ENCODE assay signal across 11 cellular contexts in the genomic region with DNA sequence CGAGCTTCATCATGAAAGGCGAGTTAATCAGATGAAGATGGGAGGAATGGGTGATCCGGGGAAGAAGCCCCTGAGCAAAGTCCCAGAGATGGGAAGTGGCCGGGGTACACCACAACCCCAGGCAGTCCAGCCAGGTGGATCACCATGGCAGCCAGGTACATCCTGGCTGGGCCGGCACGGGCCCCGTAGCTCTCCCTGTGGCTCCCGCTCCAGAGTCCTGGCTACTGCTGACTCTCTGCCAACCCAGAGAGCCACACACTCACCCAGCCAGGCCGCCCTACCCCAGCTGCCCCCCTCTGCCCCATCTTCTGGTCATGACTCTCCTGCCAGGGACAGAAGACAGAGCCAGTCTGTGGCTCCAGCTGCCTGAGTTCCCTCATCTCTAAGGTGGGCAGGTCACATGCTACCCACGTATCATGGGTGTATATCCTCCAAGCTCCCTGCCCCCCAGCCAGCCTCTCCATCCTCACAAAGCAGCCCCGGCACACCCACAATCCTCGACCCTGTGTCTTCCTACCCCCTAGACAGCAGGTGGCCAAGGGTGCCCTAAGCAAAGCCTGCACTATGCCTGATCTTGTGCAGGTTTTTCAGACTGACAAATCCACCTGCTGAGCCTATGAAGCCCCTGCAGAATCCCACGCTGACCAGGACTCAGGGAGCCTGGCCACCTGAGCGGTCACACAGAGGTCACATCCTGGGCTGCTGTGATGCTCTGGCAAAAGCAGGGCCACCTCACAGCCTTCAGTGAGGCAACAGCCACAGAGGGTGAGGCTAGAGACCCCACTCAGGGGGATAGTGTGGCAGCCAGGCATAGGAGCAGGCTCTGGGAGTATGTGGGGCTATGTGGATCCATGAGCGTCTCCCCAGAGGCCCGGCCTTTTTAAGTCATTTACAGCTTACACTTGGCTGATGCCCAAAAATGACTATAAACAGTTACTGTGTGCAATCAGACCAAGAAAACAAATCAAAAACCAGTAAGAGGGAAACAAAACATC. TPM values are rescaled to one million over a fixed set of nuclear protein-coding genes. Genes with fewer than 3 reads are reported as not detected.
DNase-seq lines count a peak whose midpoint lies in the region; ATAC-seq and TF ChIP-seq lines count a peak whose summit lies in the region.
"Had no signal": no experiment of that assay in that cellular context is flagged by ENCODE, and none has a peak within 500 bp of the region (broad histone marks: within the 10 kb centered on the region; RNA-seq: fewer than 3 reads in every experiment).

No MANE protein-coding gene starts in this region.

- H3K36me3 ChIP-seq in rectal smooth muscle tissue (ENCODE audit: control insufficient read depth, insufficient read depth, low read length) (no peaks in the 10 kb centered on the region), BE2C (no peaks in the 10 kb centered on the region; the same call in 1 of the 2 replicates)

- CTCF ChIA-PET in activated CD4-positive, alpha-beta memory T cell treated with anti-CD3 and anti-CD28 coated beads for 36 hours (lab: Charles Lee) = interaction anchor here (0.8 to 1.9 kb wide), 6 partner anchors 13 to 586 kb away, joined by 5 to 13 read pairs (median 8); a partner anchor contains a TSS

- peak overlapping the region; percentile 29 for H3K4me3 Mint-ChIP-seq in activated CD4-positive, alpha-beta memory T cell treated with anti-CD3 and anti-CD28 coated beads for 36 hours
- peak overlapping the region; percentile 72 for H3K4me3 Mint-ChIP-seq in glutamatergic neuron (ENCODE audit: unreplicated experiment)

- H3K27ac ChIP-seq in rectal smooth muscle tissue (ENCODE audit: low read depth, low read length) = peak overlapping the region; percentile 89

- no peak overlapping the region for H3K4me3 ChIP-seq in rectal smooth muscle tissue (ENCODE audit: low read length)
- H3K4me3 ChIP-seq in BE2C (ENCODE audit: low read depth, low read length) = no peak overlapping the region

- ATAC-seq in activated naive CD4-positive, alpha-beta T cell treated with anti-CD3 and anti-CD28 coated beads, Interleukin-2, amount 50 U/mL, for 72 hours = no peak
- ATAC-seq: PC-3 had no signal

- TF ChIP-seq CTCF in GM13976 (IDR thresholded peaks at IDR 0.05; ENCODE audit: borderline replicate concordance, control extremely low read depth, extremely low read depth, insufficient read depth, missing control alignments) (no peak), glutamatergic neuron (IDR thresholded peaks at IDR 0.05; ENCODE audit: partially characterized antibody, unreplicated experiment) (no peak), BE2C (IDR thresholded peaks at IDR 0.05; ENCODE audit: low read depth, low read length) (no peak)

- no peaks in the 10 kb centered on the region for H3K9me3 Mint-ChIP-seq in activated CD4-positive, alpha-beta memory T cell treated with anti-CD3 and anti-CD28 coated beads for 36 hours
- H3K9me3 Mint-ChIP-seq in glutamatergic neuron (ENCODE audit: unreplicated experiment) = peaks cover 9% of the 10 kb centered on the region
- no peaks in the 10 kb centered on the region for H3K9me3 Mint-ChIP-seq in activated naive CD4-positive, alpha-beta T cell treated with anti-CD3 and anti-CD28 coated beads, Interleukin-2, amount 50 U/mL, for 72 hours

- H3K27me3 Mint-ChIP-seq in activated CD4-positive, alpha-beta memory T cell treated with anti-CD3 and anti-CD28 coated beads for 36 hours = no peaks in the 10 kb centered on the region
- H3K27me3 Mint-ChIP-seq in glutamatergic neuron (ENCODE audit: unreplicated experiment) = peaks cover 9% of the 10 kb centered on the region

- H3K4me1 ChIP-seq in rectal smooth muscle tissue (ENCODE audit: control insufficient read depth, insufficient read depth, low read length) = peaks cover 22% of the 10 kb centered on the region
- H3K4me1 ChIP-seq in BE2C = peaks cover 21% of the 10 kb centered on the region

- H3K27ac Mint-ChIP-seq in activated CD4-positive, alpha-beta memory T cell treated with anti-CD3 and anti-CD28 coated beads for 36 hours = peak overlapping the region; percentile 62
- peak overlapping the region; percentile 72 for H3K27ac Mint-ChIP-seq in glutamatergic neuron (ENCODE audit: unreplicated experiment)
- H3K27ac Mint-ChIP-seq in activated naive CD4-positive, alpha-beta T cell treated with anti-CD3 and anti-CD28 coated beads, Interleukin-2, amount 50 U/mL, for 72 hours = peak overlapping the region in 1 of 2 donors; percentile 29

- POLR2A ChIA-PET in activated CD4-positive, alpha-beta memory T cell treated with anti-CD3 and anti-CD28 coated beads for 36 hours (lab: Charles Lee) = interaction anchor here (1.5 kb wide), 1 partner anchor 13 kb away, joined by 3 read pairs; a partner anchor contains a TSS

- peak; percentile 23 for DNase-seq in GM13976 (ENCODE audit: low spot score)
- DNase-seq in activated CD4-positive, alpha-beta memory T cell treated with anti-CD3 and anti-CD28 coated beads for 36 hours = no peak
- DNase-seq in glutamatergic neuron = no peak
- DNase-seq in NCI-H510A (lab: John Stamatoyannopoulos, UW) = no peak
- DNase-seq in BE2C = no peak
- DNase-seq in activated naive CD4-positive, alpha-beta T cell treated with anti-CD3 and anti-CD28 coated beads, Interleukin-2, amount 50 U/mL, for 72 hours (ENCODE audit: low spot score in 2 of 2) = no peak
- no peak for DNase-seq in amniotic stem cell (lab: John Stamatoyannopoulos, UW)
- DNase-seq: activated CD4-positive, alpha-beta T cell treated with anti-CD3 and anti-CD28 coated beads for 48 hours; NCI-H1048; PC-3 had no signal

- H3K4me1 Mint-ChIP-seq in activated CD4-positive, alpha-beta memory T cell treated with anti-CD3 and anti-CD28 coated beads for 36 hours (ENCODE audit: low read depth) = peaks cover 14% of the 10 kb centered on the region
- H3K4me1 Mint-ChIP-seq in glutamatergic neuron (ENCODE audit: low read depth, unreplicated experiment) = peaks cover 36% of the 10 kb centered on the region

- H3K36me3 Mint-ChIP-seq in activated CD4-positive, alpha-beta memory T cell treated with anti-CD3 and anti-CD28 coated beads for 36 hours = no peaks in the 10 kb centered on the region
- no peaks in the 10 kb centered on the region for H3K36me3 Mint-ChIP-seq in glutamatergic neuron (ENCODE audit: unreplicated experiment)
- H3K36me3 Mint-ChIP-seq in activated naive CD4-positive, alpha-beta T cell treated with anti-CD3 and anti-CD28 coated beads, Interleukin-2, amount 50 U/mL, for 72 hours = no peaks in the 10 kb centered on the region

- no peaks in the 10 kb centered on the region for H3K27me3 ChIP-seq in rectal smooth muscle tissue (ENCODE audit: control insufficient read depth, insufficient read depth, low read length)
- no peaks in the 10 kb centered on the region for H3K27me3 ChIP-seq in BE2C

- intact Hi-C loops in activated CD4-positive, alpha-beta memory T cell treated with anti-CD3 and anti-CD28 coated beads for 36 hours (cut with micrococcal nuclease) = loop anchor here (2.0 to 10.0 kb wide), 3 partner anchors 129 to 923 kb away; no protein-coding TSS in a partner anchor

- no peak overlapping the region for H3K9ac ChIP-seq in rectal smooth muscle tissue (ENCODE audit: low read length)

- in situ Hi-C loops in GM13976 (cut with MboI; ENCODE audit: low sequenced_read_pairs, unreplicated experiment) = loop anchor here (10.0 kb wide), 1 partner anchor 123 kb away; no protein-coding TSS in a partner anchor

- H3K9me3 ChIP-seq in BE2C = no peaks in the 10 kb centered on the region

RNA-seq across cellular contexts. Expression of a gene that starts 13.2 kb away (rescaled TPM):
- total RNA-seq in activated CD4-positive, alpha-beta memory T cell treated with anti-CD3 and anti-CD28 coated beads for 36 hours = 1 to 10 TPM; 3.3 to 4.4 TPM
- total RNA-seq in glutamatergic neuron (ENCODE audit: unreplicated experiment) = 22.3 TPM
- polyA plus RNA-seq in BE2C (2012; ENCODE audit: insufficient read depth, insufficient read length, low read depth) = 34.2 TPM
- total RNA-seq in activated naive CD4-positive, alpha-beta T cell treated with anti-CD3 and anti-CD28 coated beads, Interleukin-2, amount 50 U/mL, for 72 hours = 1 to 10 TPM; 3.4 to 6.1 TPM
